ENCODE assay signal across 19 cellular contexts in genomic region chr9:129241725-129242124, GRCh38.
DNase-seq lines count a peak whose midpoint lies in the region; ATAC-seq and TF ChIP-seq lines count a peak whose summit lies in the region.
"Had no signal": no experiment of that assay in that cellular context is flagged by ENCODE, and none has a peak within 500 bp of the region (broad histone marks: within the 10 kb centered on the region; RNA-seq: fewer than 3 reads in every experiment).

No MANE protein-coding gene starts in this region.

- no peaks in the 10 kb centered on the region; the same call in 1 of the 2 replicates for H4K20me1 ChIP-seq in GM23338 (replicated peaks; ENCODE audit: insufficient read depth)

- POLR2A ChIA-PET in CD8-positive, alpha-beta T cell (lab: Charles Lee), result interaction anchor here (1.2 to 1.5 kb wide), 2 partner anchors 9 to 66 kb away, joined by 3 to 4 read pairs; no protein-coding TSS in a partner anchor

- peak in 3 of 5 donors; percentile 18 to 48 (median 23) for DNase-seq in heart left ventricle
- no peak for DNase-seq in cardiac septum (ENCODE audit: low spot score)
- DNase-seq in CD8-positive, alpha-beta T cell, result no peak
- peak; percentile 12 for DNase-seq in lower lobe of right lung
- DNase-seq in spleen, result peak; percentile 56
- no peak for DNase-seq in NCI-H2029 treated with DMSO at 0.1 percent for 48 hours (lab: John Stamatoyannopoulos, UW)
- no peak for DNase-seq in GM23338 (ENCODE audit: low spot score)
- DNase-seq in effector CD4-positive, alpha-beta T cell, result no peak
- DNase-seq: Calu3, DMS79, GM23248, KG1, NCI-H1092 treated with DMSO at 0.1 percent for 48 hours, NCI-H1694, NCI-H82, SIG-M5 had no signal

- H3K4me1 Mint-ChIP-seq in CD8-positive, alpha-beta T cell (ENCODE audit: low read depth), result peaks cover 41% of the 10 kb centered on the region
- peaks cover 18% of the 10 kb centered on the region for H3K4me1 Mint-ChIP-seq in GM23338

- H3K27ac ChIP-seq in heart left ventricle (no peak overlapping the region), lower lobe of right lung (no peak overlapping the region), spleen (no peak overlapping the region), GM23338 (ENCODE audit: low read depth) (no peak overlapping the region)
- no peak overlapping the region for H3K27ac ChIP-seq in CD8-positive, alpha-beta T cell (ENCODE audit: low read depth, low read length)
- H3K27ac ChIP-seq: C4-2B, GM23248, HL-60, Peyer's patch had no signal

- CTCF ChIA-PET in CD8-positive, alpha-beta T cell (lab: Charles Lee), result no interaction called here

- H3K27ac Mint-ChIP-seq in CD8-positive, alpha-beta T cell, result peak overlapping the region; percentile 62
- no peak overlapping the region for H3K27ac Mint-ChIP-seq in GM23338

- peaks cover 12% of the 10 kb centered on the region for H3K36me3 Mint-ChIP-seq in CD8-positive, alpha-beta T cell
- no peaks in the 10 kb centered on the region for H3K36me3 Mint-ChIP-seq in GM23338 (ENCODE audit: low read depth)

- no peaks in the 10 kb centered on the region for H3K9me2 ChIP-seq in GM23338 (ENCODE audit: insufficient read depth)

- WGBS in heart left ventricle, 4 donors, result 97 to 100% (median 98%) methylated on average over 2 of the region's 2 CpGs
- 85 to 100% (median 98%) methylated on average over 2 of the region's 2 CpGs for WGBS in spleen, 5 donors

- H3K4me1 ChIP-seq in heart left ventricle (peaks cover 0 to 12% (median 0%) of the 10 kb centered on the region in 12 donors), lower lobe of right lung (peaks cover 9% of the 10 kb centered on the region), spleen (peaks cover 0 to 15% (median 6%) of the 10 kb centered on the region in 6 donors), GM23338 (ENCODE audit: insufficient read depth) (peaks cover 7% of the 10 kb centered on the region; the same call in 1 of the 2 replicates)
- peaks cover 22% of the 10 kb centered on the region for H3K4me1 ChIP-seq in CD8-positive, alpha-beta T cell (ENCODE audit: insufficient read depth, low read length)
- H3K4me1 ChIP-seq: Peyer's patch had no signal

- H2AFZ ChIP-seq in GM23338, result no peak overlapping the region
- H2AFZ ChIP-seq: GM23248 had no signal

- H3K36me3 ChIP-seq in heart left ventricle, result no peaks in the 10 kb centered on the region
- no peaks in the 10 kb centered on the region for H3K36me3 ChIP-seq in CD8-positive, alpha-beta T cell (ENCODE audit: insufficient read depth, low read length)
- no peaks in the 10 kb centered on the region for H3K36me3 ChIP-seq in lower lobe of right lung
- no peaks in the 10 kb centered on the region for H3K36me3 ChIP-seq in spleen
- no peaks in the 10 kb centered on the region for H3K36me3 ChIP-seq in GM23338 (ENCODE audit: insufficient read depth)
- H3K36me3 ChIP-seq: Peyer's patch had no signal

- H3K27me3 ChIP-seq in heart left ventricle (no peaks in the 10 kb centered on the region), lower lobe of right lung (ENCODE audit: low read depth) (no peaks in the 10 kb centered on the region), spleen (replicated peaks in 1 of 7) (peaks cover 0 to 16% (median 0%) of the 10 kb centered on the region in 7 donors), GM23338 (ENCODE audit: insufficient read depth) (no peaks in the 10 kb centered on the region)
- no peaks in the 10 kb centered on the region for H3K27me3 ChIP-seq in CD8-positive, alpha-beta T cell (ENCODE audit: insufficient read depth, low read length)
- H3K27me3 ChIP-seq: Peyer's patch had no signal

- H3K4me3 Mint-ChIP-seq in CD8-positive, alpha-beta T cell, result no peak overlapping the region
- H3K4me3 Mint-ChIP-seq in GM23338, result no peak overlapping the region

- no peaks in the 10 kb centered on the region for H3K9me3 Mint-ChIP-seq in CD8-positive, alpha-beta T cell
- H3K9me3 Mint-ChIP-seq in GM23338, result no peaks in the 10 kb centered on the region

- TF ChIP-seq POLR2A in heart left ventricle (IDR thresholded peaks at IDR 0.05) (no peak), spleen (IDR thresholded peaks at IDR 0.05) (no peak)

- TF ChIP-seq CTCF in heart left ventricle (IDR thresholded peaks at IDR 0.05), result no peak
- TF ChIP-seq CTCF in CD8-positive, alpha-beta T cell (IDR thresholded peaks at IDR 0.05), result no peak
- no peak for TF ChIP-seq CTCF in lower lobe of right lung (IDR thresholded peaks at IDR 0.05)
- no peak for TF ChIP-seq CTCF in spleen (IDR thresholded peaks at IDR 0.05 in 8 of 11, conservative IDR thresholded peaks at IDR 0.05 in 3 of 11)
- TF ChIP-seq CTCF in GM23338 (conservative IDR thresholded peaks at IDR 0.05; ENCODE audit: low read depth in 2 of 2), result no peak

- H3K27me3 Mint-ChIP-seq in CD8-positive, alpha-beta T cell (ENCODE audit: low read depth), result no peaks in the 10 kb centered on the region
- H3K27me3 Mint-ChIP-seq in GM23338 (ENCODE audit: insufficient read depth, low read depth, poor library complexity), result peaks cover 13% of the 10 kb centered on the region

- no peak for ATAC-seq in heart left ventricle
- no peak for ATAC-seq in CD8-positive, alpha-beta T cell
- ATAC-seq in lower lobe of right lung, result no peak
- ATAC-seq in GM23338, result no peak; the same call in 2 of the 3 replicates

- H3K4me3 ChIP-seq in heart left ventricle (no peak overlapping the region), lower lobe of right lung (no peak overlapping the region), spleen (no peak overlapping the region), GM23338 (no peak overlapping the region)
- H3K4me3 ChIP-seq in CD8-positive, alpha-beta T cell (ENCODE audit: low read depth, low read length), result no peak overlapping the region
- H3K4me3 ChIP-seq: GM23248, Peyer's patch had no signal

- H3K79me2 ChIP-seq in GM23338 (replicated peaks; ENCODE audit: insufficient read depth), result no peaks in the 10 kb centered on the region

- H3F3A ChIP-seq in GM23338 (replicated peaks; ENCODE audit: low read depth), result 0 out of 2 replicates have a peak, but pooled peaks cover 2% of the 10 kb centered on the region

- H3K9me3 ChIP-seq in heart left ventricle (no peaks in the 10 kb centered on the region), lower lobe of right lung (no peaks in the 10 kb centered on the region), spleen (no peaks in the 10 kb centered on the region)
- no peaks in the 10 kb centered on the region for H3K9me3 ChIP-seq in CD8-positive, alpha-beta T cell (ENCODE audit: low read length)
- H3K9me3 ChIP-seq: Peyer's patch had no signal

- H3K4me2 ChIP-seq in GM23338, result no peak overlapping the region

- intact Hi-C loops in heart left ventricle (cut with DNase I), result no loop called here
- intact Hi-C loops in cardiac septum (cut with DNase I), result no loop called here
- intact Hi-C loops in CD8-positive, alpha-beta T cell (cut with DNase I, micrococcal nuclease), result no loop called here
- intact Hi-C loops in lower lobe of right lung (cut with DNase I), result no loop called here
- intact Hi-C loops in spleen (cut with DNase I; ENCODE audit: low total_unique reads), result no loop called here

Comparison
In these comparisons a context has a peak if more than half of its experiments do, and no peak if none do; other contexts are left out.
1. DNase-seq: peak in heart left ventricle (3 of 5), lower lobe of right lung (single experiment) and spleen (single experiment); none in cardiac septum (single experiment), CD8-positive, alpha-beta T cell (0 of 7), NCI-H2029 treated with DMSO at 0.1 percent for 48 hours (single experiment), GM23338 (single experiment) and effector CD4-positive, alpha-beta T cell (single experiment).